In the genomic region with DNA sequence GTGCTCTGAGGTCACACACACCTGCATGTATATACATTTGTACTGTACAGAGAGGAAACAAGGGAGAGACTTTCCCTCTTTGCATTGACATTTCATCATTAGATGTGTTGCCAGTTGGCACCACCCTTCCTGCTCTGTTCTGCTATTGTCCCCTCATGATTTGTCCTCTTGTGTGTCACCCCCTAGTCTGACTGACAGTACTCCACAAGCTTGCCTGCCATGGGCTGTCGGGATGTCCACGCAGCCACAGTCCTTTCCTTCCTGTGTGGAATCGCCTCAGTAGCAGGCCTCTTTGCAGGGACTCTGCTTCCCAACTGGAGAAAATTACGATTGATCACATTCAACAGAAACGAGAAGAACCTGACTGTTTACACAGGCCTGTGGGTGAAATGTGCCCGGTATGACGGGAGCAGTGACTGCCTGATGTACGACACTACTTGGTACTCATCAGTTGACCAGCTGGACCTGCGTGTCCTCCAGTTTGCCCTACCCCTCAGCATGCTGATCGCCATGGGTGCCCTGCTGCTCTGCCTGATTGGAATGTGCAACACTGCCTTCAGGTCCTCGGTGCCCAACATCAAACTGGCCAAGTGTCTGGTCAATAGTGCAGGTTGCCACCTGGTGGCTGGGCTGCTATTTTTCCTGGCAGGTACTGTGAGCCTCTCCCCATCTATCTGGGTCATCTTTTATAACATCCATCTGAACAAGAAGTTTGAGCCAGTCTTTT, we compare ENCODE assay signal across 8 cellular contexts. TPM values are rescaled to one million over a fixed set of nuclear protein-coding genes. Genes with fewer than 3 reads are reported as not detected.
DNase-seq lines count a peak whose midpoint lies in the region; ATAC-seq and TF ChIP-seq lines count a peak whose summit lies in the region.
"Had no signal": no experiment of that assay in that cellular context is flagged by ENCODE, and none has a peak within 500 bp of the region (broad histone marks: within the 10 kb centered on the region; RNA-seq: fewer than 3 reads in every experiment).

No MANE protein-coding gene starts in this region.

- H3K9me3 Mint-ChIP-seq in activated CD8-positive, alpha-beta T cell treated with anti-CD3 and anti-CD28 coated beads for 36 hours: no peaks in the 10 kb centered on the region
- H3K9me3 Mint-ChIP-seq in activated T-helper 2 cell treated with anti-CD3 and anti-CD28 coated beads, Interferon-gamma antibody, Interleukin-2, Interleukin-4, amounts not matched to agents 10 μg/mL and 5 μg/mL and 100 μg/mL, durations not matched to agents 14 hours and 24 hours and 36 hours: no peaks in the 10 kb centered on the region

- intact Hi-C loops in activated CD8-positive, alpha-beta T cell treated with anti-CD3 and anti-CD28 coated beads for 36 hours (cut with micrococcal nuclease): no loop called here
- intact Hi-C loops in left colon (cut with DNase I, micrococcal nuclease): no loop called here
- intact Hi-C loops in activated T-helper 2 cell treated with anti-CD3 and anti-CD28 coated beads, Interferon-gamma antibody, Interleukin-2, Interleukin-4, amounts not matched to agents 10 μg/mL and 5 μg/mL and 100 μg/mL, durations not matched to agents 14 hours and 24 hours and 36 hours (cut with micrococcal nuclease): no loop called here

- CTCF ChIA-PET in activated CD8-positive, alpha-beta T cell treated with anti-CD3 and anti-CD28 coated beads for 36 hours (lab: Charles Lee): interaction anchor here (1.0 to 1.7 kb wide), 4 partner anchors 9 to 100 kb away, joined by 3 to 5 read pairs (median 4); a partner anchor contains a TSS

- POLR2A ChIA-PET in activated CD8-positive, alpha-beta T cell treated with anti-CD3 and anti-CD28 coated beads for 36 hours (lab: Charles Lee): no interaction called here

- peaks cover 3% of the 10 kb centered on the region for H3K36me3 Mint-ChIP-seq in activated CD8-positive, alpha-beta T cell treated with anti-CD3 and anti-CD28 coated beads for 36 hours (ENCODE audit: low read depth)
- peaks cover 7% of the 10 kb centered on the region for H3K36me3 Mint-ChIP-seq in activated T-helper 2 cell treated with anti-CD3 and anti-CD28 coated beads, Interferon-gamma antibody, Interleukin-2, Interleukin-4, amounts not matched to agents 10 μg/mL and 5 μg/mL and 100 μg/mL, durations not matched to agents 14 hours and 24 hours and 36 hours (ENCODE audit: low read depth)

- H3K4me1 Mint-ChIP-seq in activated CD8-positive, alpha-beta T cell treated with anti-CD3 and anti-CD28 coated beads for 36 hours (ENCODE audit: low read depth): no peaks in the 10 kb centered on the region
- peaks cover 1% of the 10 kb centered on the region for H3K4me1 Mint-ChIP-seq in activated T-helper 2 cell treated with anti-CD3 and anti-CD28 coated beads, Interferon-gamma antibody, Interleukin-2, Interleukin-4, amounts not matched to agents 10 μg/mL and 5 μg/mL and 100 μg/mL, durations not matched to agents 14 hours and 24 hours and 36 hours (ENCODE audit: low read depth)

- peak; percentile 53 for ATAC-seq in HG03196 (IDR thresholded peaks at IDR 0.05; ENCODE audit: unreplicated experiment)
- ATAC-seq in activated CD8-positive, alpha-beta T cell treated with anti-CD3 and anti-CD28 coated beads for 36 hours: peak; percentile 30
- peak; percentile 70 for ATAC-seq in left colon
- no peak for ATAC-seq in HG03108 (IDR thresholded peaks at IDR 0.05; ENCODE audit: unreplicated experiment)

- no peaks in the 10 kb centered on the region for H3K27me3 Mint-ChIP-seq in activated CD8-positive, alpha-beta T cell treated with anti-CD3 and anti-CD28 coated beads for 36 hours
- H3K27me3 Mint-ChIP-seq in activated T-helper 2 cell treated with anti-CD3 and anti-CD28 coated beads, Interferon-gamma antibody, Interleukin-2, Interleukin-4, amounts not matched to agents 10 μg/mL and 5 μg/mL and 100 μg/mL, durations not matched to agents 14 hours and 24 hours and 36 hours (ENCODE audit: low read depth): no peaks in the 10 kb centered on the region

- H3K4me3 Mint-ChIP-seq in activated CD8-positive, alpha-beta T cell treated with anti-CD3 and anti-CD28 coated beads for 36 hours: no peak overlapping the region
- no peak overlapping the region for H3K4me3 Mint-ChIP-seq in activated T-helper 2 cell treated with anti-CD3 and anti-CD28 coated beads, Interferon-gamma antibody, Interleukin-2, Interleukin-4, amounts not matched to agents 10 μg/mL and 5 μg/mL and 100 μg/mL, durations not matched to agents 14 hours and 24 hours and 36 hours (ENCODE audit: low read depth)

- peak; percentile 53 for DNase-seq in activated CD8-positive, alpha-beta T cell treated with anti-CD3 and anti-CD28 coated beads for 36 hours
- DNase-seq in left colon (peak; percentile 69 to 82), NCI-H1930 (lab: John Stamatoyannopoulos, UW) (no peak)
- DNase-seq in activated T-helper 2 cell treated with anti-CD3 and anti-CD28 coated beads, Interferon-gamma antibody, Interleukin-2, Interleukin-4, amounts not matched to agents 10 μg/mL and 5 μg/mL and 100 μg/mL, durations not matched to agents 14 hours and 24 hours and 36 hours (ENCODE audit: low spot score): no peak

- peak; percentile 31; the same call in 1 of the 2 replicates for TF ChIP-seq CTCF in GM12875 (IDR thresholded peaks at IDR 0.05; ENCODE audit: borderline replicate concordance, insufficient read depth, low read depth, low read length)
- peak; percentile 35 for TF ChIP-seq CTCF in activated CD8-positive, alpha-beta T cell treated with anti-CD3 and anti-CD28 coated beads for 36 hours (IDR thresholded peaks at IDR 0.05)

- H3K4me3 ChIP-seq in GM12875 (ENCODE audit: low read depth, low read length): no peak overlapping the region

- H3K27ac Mint-ChIP-seq in activated CD8-positive, alpha-beta T cell treated with anti-CD3 and anti-CD28 coated beads for 36 hours: no peak overlapping the region
- no peak overlapping the region for H3K27ac Mint-ChIP-seq in activated T-helper 2 cell treated with anti-CD3 and anti-CD28 coated beads, Interferon-gamma antibody, Interleukin-2, Interleukin-4, amounts not matched to agents 10 μg/mL and 5 μg/mL and 100 μg/mL, durations not matched to agents 14 hours and 24 hours and 36 hours

RNA-seq across cellular contexts. Expression of a gene that starts 9.4 kb away (rescaled TPM):
- 1 to 10 TPM; 3.9 to 4.3 TPM for total RNA-seq in activated CD8-positive, alpha-beta T cell treated with anti-CD3 and anti-CD28 coated beads for 36 hours
- total RNA-seq in left colon: 10 to 100 TPM; 68.2 to 71.1 TPM
- 7.1 and 7.2 TPM in 2 replicates for total RNA-seq in activated T-helper 2 cell treated with anti-CD3 and anti-CD28 coated beads, Interferon-gamma antibody, Interleukin-2, Interleukin-4, amounts not matched to agents 10 μg/mL and 5 μg/mL and 100 μg/mL, durations not matched to agents 14 hours and 24 hours and 36 hours

RNA-seq across cellular contexts. Expression of a gene that starts 56.8 kb away (rescaled TPM):
- not detected for total RNA-seq in activated CD8-positive, alpha-beta T cell treated with anti-CD3 and anti-CD28 coated beads for 36 hours
- not detected for total RNA-seq in left colon
- not detected in 2 replicates for total RNA-seq in activated T-helper 2 cell treated with anti-CD3 and anti-CD28 coated beads, Interferon-gamma antibody, Interleukin-2, Interleukin-4, amounts not matched to agents 10 μg/mL and 5 μg/mL and 100 μg/mL, durations not matched to agents 14 hours and 24 hours and 36 hours
- total RNA-seq: fibroblast of lung had no signal

Comparison
In these comparisons a context has a peak if more than half of its experiments do, and no peak if none do; other contexts are left out.
1. DNase-seq: peak in activated CD8-positive, alpha-beta T cell treated with anti-CD3 and anti-CD28 coated beads for 36 hours (single experiment) and left colon (2 of 2); none in NCI-H1930 (0 of 2) and activated T-helper 2 cell treated with anti-CD3 and anti-CD28 coated beads, Interferon-gamma antibody, Interleukin-2, Interleukin-4, amounts not matched to agents 10 μg/mL and 5 μg/mL and 100 μg/mL, durations not matched to agents 14 hours and 24 hours and 36 hours (single experiment).